In the genomic region with DNA sequence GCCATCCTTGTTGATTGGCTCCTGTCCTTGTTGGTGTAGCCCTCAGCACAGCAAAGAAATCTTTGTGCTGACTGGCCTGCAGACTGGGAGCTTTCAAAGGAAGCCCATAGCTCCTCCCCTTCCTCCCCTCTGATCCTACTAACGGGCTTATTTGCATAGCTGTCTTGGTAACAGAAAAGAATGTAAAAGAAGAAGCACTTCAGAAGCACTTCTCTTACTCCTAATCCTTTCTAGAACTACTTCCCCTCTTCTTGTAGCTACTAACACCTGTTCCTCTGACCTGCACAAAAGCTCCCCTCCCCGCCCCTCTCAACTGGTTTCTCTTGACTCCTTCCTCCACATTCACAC, we compare ENCODE assay signal across 9 cellular contexts. TPM values are rescaled to one million over a fixed set of nuclear protein-coding genes. Genes with fewer than 3 reads are reported as not detected.
DNase-seq lines count a peak whose midpoint lies in the region; ATAC-seq and TF ChIP-seq lines count a peak whose summit lies in the region.
"Had no signal": no experiment of that assay in that cellular context is flagged by ENCODE, and none has a peak within 500 bp of the region (broad histone marks: within the 10 kb centered on the region; RNA-seq: fewer than 3 reads in every experiment).

No MANE protein-coding gene starts in this region.

- TF ChIP-seq CTCF in Peyer's patch (IDR thresholded peaks at IDR 0.05): no peak
- TF ChIP-seq CTCF in thoracic aorta (IDR thresholded peaks at IDR 0.05): no peak

- H3K4me3 ChIP-seq in CD8-positive, alpha-beta memory T cell (ENCODE audit: low read length): peak overlapping the region; percentile 39
- H3K4me3 ChIP-seq in Peyer's patch (no peak overlapping the region), thoracic aorta (no peak overlapping the region)

- no peaks in the 10 kb centered on the region for H3K9me3 ChIP-seq in CD8-positive, alpha-beta memory T cell (ENCODE audit: low read length)
- H3K9me3 ChIP-seq in Peyer's patch (no peaks in the 10 kb centered on the region), thoracic aorta (no peaks in the 10 kb centered on the region)

- no peaks in the 10 kb centered on the region for H3K36me3 ChIP-seq in CD8-positive, alpha-beta memory T cell (ENCODE audit: insufficient read depth, low read length)
- H3K36me3 ChIP-seq in Peyer's patch: no peaks in the 10 kb centered on the region
- H3K36me3 ChIP-seq in thoracic aorta: no peaks in the 10 kb centered on the region

- peak; percentile 99 for ATAC-seq in GM19035 (IDR thresholded peaks at IDR 0.05; ENCODE audit: unreplicated experiment)
- ATAC-seq in HG03103 (IDR thresholded peaks at IDR 0.05; ENCODE audit: low read depth, unreplicated experiment): peak; percentile 97
- no peak for ATAC-seq in thoracic aorta (ENCODE audit: insufficient number of reproducible peaks, low FRiP score, low read depth)

- no peaks in the 10 kb centered on the region for H3K36me3 Mint-ChIP-seq in CD8-positive, alpha-beta memory T cell

- H3K27me3 Mint-ChIP-seq in CD8-positive, alpha-beta memory T cell: no peaks in the 10 kb centered on the region

- peak in 1 of 5 donors; percentile 44 for DNase-seq in CD8-positive, alpha-beta memory T cell
- peak in 2 of 3 donors; percentile 66 to 68 for DNase-seq in Peyer's patch
- peak; percentile 82 for DNase-seq in germinal center (ENCODE audit: low spot score)
- DNase-seq in thoracic aorta (ENCODE audit: low spot score): no peak
- no peak for DNase-seq in cerebellar cortex (ENCODE audit: low spot score)
- no peak for DNase-seq in NCI-H146 (lab: John Stamatoyannopoulos, UW)

- TF ChIP-seq POLR2A in Peyer's patch (IDR thresholded peaks at IDR 0.05): no peak

- H3K9me3 Mint-ChIP-seq in CD8-positive, alpha-beta memory T cell: no peaks in the 10 kb centered on the region

- H3K27ac Mint-ChIP-seq in CD8-positive, alpha-beta memory T cell: peak overlapping the region; percentile 26 to 94 (median 87)

- POLR2A ChIA-PET in CD8-positive, alpha-beta memory T cell (lab: Charles Lee): interaction anchor here (1.5 kb wide), 1 partner anchor 12 kb away, joined by 8 read pairs; no protein-coding TSS in a partner anchor

- peaks cover 20% of the 10 kb centered on the region for H3K4me1 ChIP-seq in CD8-positive, alpha-beta memory T cell (ENCODE audit: insufficient read depth, low read length)
- H3K4me1 ChIP-seq in Peyer's patch (peaks cover 0 to 9% (median 4%) of the 10 kb centered on the region in 4 donors), thoracic aorta (ENCODE audit: control insufficient read depth in 1 of 2, low read depth in 2 of 2) (peaks cover 5 to 49% of the 10 kb centered on the region in 2 donors)

- no peaks in the 10 kb centered on the region for H3K27me3 ChIP-seq in CD8-positive, alpha-beta memory T cell (ENCODE audit: insufficient read depth, low read length, poor library complexity, severe bottlenecking)
- H3K27me3 ChIP-seq in Peyer's patch (no peaks in the 10 kb centered on the region), thoracic aorta (replicated peaks; ENCODE audit: insufficient read depth) (no peaks in the 10 kb centered on the region)

- peak overlapping the region in 6 of 7 donors; percentile 6 to 78 (median 70) for H3K4me3 Mint-ChIP-seq in CD8-positive, alpha-beta memory T cell

- H3K27ac ChIP-seq in CD8-positive, alpha-beta memory T cell (ENCODE audit: low read depth, low read length): no peak overlapping the region
- H3K27ac ChIP-seq in Peyer's patch: peak overlapping the region in 2 of 4 donors; percentile 56 to 74
- peak overlapping the region; percentile 6 to 46 for H3K27ac ChIP-seq in thoracic aorta
- H3K27ac ChIP-seq: KMS-11 had no signal

- H3K4me1 Mint-ChIP-seq in CD8-positive, alpha-beta memory T cell: peaks cover 18 to 27% (median 18%) of the 10 kb centered on the region in 3 donors

- CTCF ChIA-PET in CD8-positive, alpha-beta memory T cell (lab: Charles Lee): interaction anchor here (1.0 kb wide), 1 partner anchor 81 kb away, joined by 3 read pairs; no protein-coding TSS in a partner anchor

RNA-seq across cellular contexts. Expression of a gene that starts 14.3 kb away (rescaled TPM):
- total RNA-seq in CD8-positive, alpha-beta memory T cell: 10 to 100 TPM in 1 of 2 experiments, 1 to 10 TPM in 1; 9.9 to 11.2 TPM
- polyA plus RNA-seq in CD8-positive, alpha-beta memory T cell: 10.2 TPM
- total RNA-seq in Peyer's patch (10 to 100 TPM in 3 of 4 donors, 1 to 10 TPM in 1; 9.5 to 23.1 (median 16.2) TPM), thoracic aorta (10 to 100 TPM; 12.9 to 27.5 TPM)

Comparison
In these comparisons a context has a peak if more than half of its experiments do, and no peak if none do; other contexts are left out.
1. DNase-seq: peak in Peyer's patch (2 of 3) and germinal center (single experiment); none in thoracic aorta (single experiment), cerebellar cortex (single experiment) and NCI-H146 (single experiment).